26 cellular contexts compared by ENCODE assay signal in genomic region chr9:91481971-91482370, GRCh38. TPM values are rescaled to one million over a fixed set of nuclear protein-coding genes. Genes with fewer than 3 reads are reported as not detected.
DNase-seq lines count a peak whose midpoint lies in the region; ATAC-seq and TF ChIP-seq lines count a peak whose summit lies in the region.
"Had no signal": no experiment of that assay in that cellular context is flagged by ENCODE, and none has a peak within 500 bp of the region (broad histone marks: within the 10 kb centered on the region; RNA-seq: fewer than 3 reads in every experiment).

No MANE protein-coding gene starts in this region.

- no peaks in the 10 kb centered on the region for H3K27me3 Mint-ChIP-seq in endothelial cell (ENCODE audit: unreplicated experiment)

- H3K27me3 ChIP-seq in heart right ventricle = peaks cover 0 to 4% (median 0%) of the 10 kb centered on the region in 7 donors
- no peaks in the 10 kb centered on the region for H3K27me3 ChIP-seq in adipocyte (replicated peaks; ENCODE audit: control insufficient read depth, insufficient read depth, low read length)
- H3K27me3 ChIP-seq in skeletal muscle tissue (ENCODE audit: control insufficient read depth in 3 of 3, insufficient read depth in 3 of 3, low read length in 3 of 3) = no peaks in the 10 kb centered on the region
- H3K27me3 ChIP-seq in left lung = no peaks in the 10 kb centered on the region
- H3K27me3 ChIP-seq: BLaER1 had no signal

- no peaks in the 10 kb centered on the region for H3K36me3 ChIP-seq in heart right ventricle
- no peaks in the 10 kb centered on the region for H3K36me3 ChIP-seq in adipocyte (ENCODE audit: control insufficient read depth, insufficient read depth, low read length, severe bottlenecking)
- no peaks in the 10 kb centered on the region for H3K36me3 ChIP-seq in skeletal muscle tissue (ENCODE audit: control insufficient read depth in 3 of 3, insufficient read depth in 3 of 3, low read length in 3 of 3)
- no peaks in the 10 kb centered on the region for H3K36me3 ChIP-seq in left lung
- H3K36me3 ChIP-seq: BLaER1, HAP-1, SJCRH30 had no signal

- TF ChIP-seq CTCF in heart right ventricle (IDR thresholded peaks at IDR 0.05) (no peak), fibroblast of pulmonary artery (IDR thresholded peaks at IDR 0.05; ENCODE audit: low read length, missing control alignments) (no peak), left lung (IDR thresholded peaks at IDR 0.05) (no peak), endothelial cell (IDR thresholded peaks at IDR 0.05; ENCODE audit: unreplicated experiment) (no peak)

- H3K4me1 ChIP-seq in heart right ventricle (peaks cover 0 to 30% (median 7%) of the 10 kb centered on the region in 9 donors), adipocyte (ENCODE audit: control insufficient read depth, insufficient read depth, low read length) (peaks cover 69% of the 10 kb centered on the region), skeletal muscle tissue (ENCODE audit: control insufficient read depth in 3 of 3, insufficient read depth in 3 of 3, low read length in 3 of 3) (peaks cover 15 to 19% (median 15%) of the 10 kb centered on the region in 3 donors), left lung (no peaks in the 10 kb centered on the region)
- H3K4me1 ChIP-seq: HAP-1, SJCRH30 had no signal

- ATAC-seq in heart right ventricle = no peak
- no peak for ATAC-seq in left cardiac atrium
- no peak for ATAC-seq in left lung
- ATAC-seq in GM18867 (IDR thresholded peaks at IDR 0.05; ENCODE audit: unreplicated experiment) = no peak
- ATAC-seq: HepG2, PC-3 had no signal

- no peaks in the 10 kb centered on the region for H3K9me3 Mint-ChIP-seq in endothelial cell (ENCODE audit: unreplicated experiment)
- H3K9me3 Mint-ChIP-seq: CD4-positive, alpha-beta T cell; HFFc6 had no signal

- DNase-seq in heart right ventricle (no peak), left cardiac atrium (no peak), adipocyte (ENCODE audit: low read depth) (peak; percentile 61), fibroblast of pulmonary artery (ENCODE audit: low read depth) (peak; percentile 30), left lung (no peak), endothelial cell (ENCODE audit: low spot score) (no peak)
- DNase-seq: 8988T; ACHN; CD4-positive, alpha-beta T cell; GOT3; HFFc6; KBM-7; MV-4-11; NCI-H1105 treated with DMSO at 0.1 percent for 48 hours; NCI-H2029; NCI-H446; NCI-H524 treated with DMSO at 0.1 percent for 48 hours; NCI-H774; NK-92 treated with Interleukin-12 subunit alpha and Interleukin-12 subunit beta, amount 100 ng/mL, for 24 hours; PC-3; SJCRH30 had no signal

- H3K27ac ChIP-seq in heart right ventricle = peak overlapping the region in 7 of 10 donors; percentile 83 to 95 (median 88)
- H3K27ac ChIP-seq in skeletal muscle tissue (ENCODE audit: low read depth, low read length) = peak overlapping the region; percentile 84
- no peak overlapping the region for H3K27ac ChIP-seq in left lung
- H3K27ac ChIP-seq: BLaER1, SJCRH30 had no signal

- no peak overlapping the region for H3K27ac Mint-ChIP-seq in endothelial cell (ENCODE audit: unreplicated experiment)
- H3K27ac Mint-ChIP-seq: CD4-positive, alpha-beta T cell had no signal

- no peak overlapping the region for H3K4me3 Mint-ChIP-seq in endothelial cell (ENCODE audit: unreplicated experiment)
- H3K4me3 Mint-ChIP-seq: CD4-positive, alpha-beta T cell had no signal

- H3K36me3 Mint-ChIP-seq in endothelial cell (ENCODE audit: low read depth, unreplicated experiment) = no peaks in the 10 kb centered on the region

- intact Hi-C loops in heart right ventricle (cut with DNase I) = loop anchor here in 1 of 10 donors (5.0 kb wide), 1 partner anchor 55 kb away; no protein-coding TSS in a partner anchor
- intact Hi-C loops in left cardiac atrium (cut with DNase I) = no loop called here
- intact Hi-C loops in left lung (cut with DNase I) = no loop called here

- H3K9me3 ChIP-seq in heart right ventricle (no peaks in the 10 kb centered on the region), adipocyte (ENCODE audit: control insufficient read depth, low read length) (no peaks in the 10 kb centered on the region), skeletal muscle tissue (ENCODE audit: control insufficient read depth in 3 of 3, low read length in 3 of 3) (no peaks in the 10 kb centered on the region), left lung (no peaks in the 10 kb centered on the region)
- H3K9me3 ChIP-seq: HAP-1, SJCRH30 had no signal

- no peaks in the 10 kb centered on the region for H3K4me1 Mint-ChIP-seq in endothelial cell (ENCODE audit: unreplicated experiment)

- WGBS in heart right ventricle, 2 donors = 75% methylated on average over 5 of the region's 5 CpGs

- H3K4me3 ChIP-seq in heart right ventricle (no peak overlapping the region), adipocyte (ENCODE audit: low read length) (peak overlapping the region; percentile 70), fibroblast of pulmonary artery (replicated peaks; ENCODE audit: low read depth, low read length) (no peak overlapping the region), skeletal muscle tissue (ENCODE audit: low read length in 3 of 3) (no peak overlapping the region), left lung (no peak overlapping the region)
- H3K4me3 ChIP-seq: BLaER1, HAP-1, SJCRH30 had no signal

- H3K9ac ChIP-seq in adipocyte (ENCODE audit: low read length) (peak overlapping the region; percentile 77), skeletal muscle tissue (ENCODE audit: low read depth in 1 of 3, low read length in 3 of 3) (no peak overlapping the region)
- H3K9ac ChIP-seq: BLaER1 had no signal

RNA-seq across cellular contexts. Expression of gene NFIL3, which starts 58.3 kb away (rescaled TPM):
- total RNA-seq in heart right ventricle (10 to 100 TPM; 18.6 to 88.0 (median 30.5) TPM), left cardiac atrium (10 to 100 TPM; 17.4 to 45.5 TPM), skeletal muscle tissue (15.1 TPM), left lung (10 to 100 TPM; 27.8 to 46.4 TPM), endothelial cell (ENCODE audit: unreplicated experiment) (9.6 TPM)
- 10 to 100 TPM; 10.8 to 24.7 TPM for polyA plus RNA-seq in heart right ventricle

Comparison
In these comparisons a context has a peak if more than half of its experiments do, and no peak if none do; other contexts are left out.
1. DNase-seq: peak in adipocyte (single experiment) and fibroblast of pulmonary artery (single experiment); none in heart right ventricle (0 of 2), left cardiac atrium (single experiment), left lung (0 of 2) and endothelial cell (single experiment).
2. H3K27ac ChIP-seq: peak in heart right ventricle (7 of 10) and skeletal muscle tissue (single experiment); none in left lung (0 of 2).